In the genomic region with DNA sequence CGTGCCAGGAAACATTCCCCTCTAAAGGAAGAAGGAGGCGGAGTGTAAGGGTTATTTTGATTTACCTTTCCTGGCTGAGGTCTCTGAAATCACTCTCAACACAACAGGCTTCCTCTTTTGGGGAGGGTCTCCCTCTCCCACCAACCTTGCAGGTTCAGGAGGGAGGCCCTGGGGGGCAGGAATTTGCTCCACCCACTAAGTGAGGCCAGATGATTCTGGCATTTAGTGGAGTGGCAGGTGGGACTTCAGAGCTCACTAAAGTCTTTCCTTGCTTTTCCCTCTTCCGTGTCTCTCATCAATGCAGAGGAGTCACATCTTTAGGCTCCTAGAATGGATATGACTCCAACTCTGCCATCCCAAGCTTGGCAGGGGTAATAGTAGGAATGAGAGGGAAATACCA, we compare ENCODE assay signal across 15 cellular contexts.
A peak's percentile ranks its signal among the peaks of the same experiment; 100 is the strongest.
DNase-seq lines count a peak whose midpoint lies in the region; ATAC-seq and TF ChIP-seq lines count a peak whose summit lies in the region.
"Had no signal": no experiment of that assay in that cellular context is flagged by ENCODE, and none has a peak within 500 bp of the region (broad histone marks: within the 10 kb centered on the region; RNA-seq: fewer than 3 reads in every experiment).

No MANE protein-coding gene starts in this region.

- no peaks in the 10 kb centered on the region for H3F3A ChIP-seq in GM23338 (replicated peaks; ENCODE audit: low read depth)
- H3F3A ChIP-seq in SU-DHL-6 (ENCODE audit: insufficient read depth): peaks cover 52% of the 10 kb centered on the region

- H3K9me3 Mint-ChIP-seq in GM23338 (no peaks in the 10 kb centered on the region), natural killer cell (no peaks in the 10 kb centered on the region)
- H3K9me3 Mint-ChIP-seq: central memory CD8-positive, alpha-beta T cell had no signal

- H4K20me1 ChIP-seq in GM23338 (replicated peaks; ENCODE audit: insufficient read depth) (no peaks in the 10 kb centered on the region), SU-DHL-6 (ENCODE audit: low read depth, low read length) (no peaks in the 10 kb centered on the region), fibroblast of lung (ENCODE audit: control insufficient read depth, extremely low read depth, insufficient read depth, low read length) (no peaks in the 10 kb centered on the region), Karpas-422 (ENCODE audit: insufficient read depth, low read depth, low read length) (no peaks in the 10 kb centered on the region)

- H2AFZ ChIP-seq in GM23338: peak overlapping the region; percentile 93
- no peak overlapping the region for H2AFZ ChIP-seq in SU-DHL-6 (ENCODE audit: low read depth, low read length, severe bottlenecking)
- H2AFZ ChIP-seq in fibroblast of lung (ENCODE audit: low read length): no peak overlapping the region
- H2AFZ ChIP-seq in Karpas-422 (ENCODE audit: low read length): no peak overlapping the region

- no peaks in the 10 kb centered on the region for H3K9me3 ChIP-seq in SU-DHL-6 (ENCODE audit: insufficient read depth, low read length)
- H3K9me3 ChIP-seq in fibroblast of lung (ENCODE audit: control insufficient read depth, insufficient read depth, low read depth, low read length): no peaks in the 10 kb centered on the region
- H3K9me3 ChIP-seq in skeletal muscle tissue (ENCODE audit: control insufficient read depth in 3 of 3, low read length in 3 of 3): no peaks in the 10 kb centered on the region
- 0 out of 2 replicates have a peak, but pooled peaks cover 3% of the 10 kb centered on the region for H3K9me3 ChIP-seq in Karpas-422 (ENCODE audit: low read length)

- H3K9me2 ChIP-seq in GM23338 (ENCODE audit: insufficient read depth) (no peaks in the 10 kb centered on the region), SU-DHL-6 (replicated peaks; ENCODE audit: insufficient read depth, low read length) (no peaks in the 10 kb centered on the region), Karpas-422 (replicated peaks; ENCODE audit: insufficient read depth, low read length) (no peaks in the 10 kb centered on the region)

- H3K36me3 ChIP-seq in GM23338 (ENCODE audit: insufficient read depth) (no peaks in the 10 kb centered on the region), SU-DHL-6 (ENCODE audit: low read length) (no peaks in the 10 kb centered on the region), fibroblast of lung (ENCODE audit: control insufficient read depth, insufficient read depth, low read length) (no peaks in the 10 kb centered on the region), skeletal muscle tissue (ENCODE audit: control insufficient read depth in 3 of 3, insufficient read depth in 3 of 3, low read length in 3 of 3) (no peaks in the 10 kb centered on the region), Karpas-422 (ENCODE audit: insufficient read depth, low read length) (no peaks in the 10 kb centered on the region)

- H3K4me2 ChIP-seq in GM23338 (0 out of 2 replicates have a peak overlapping the region, but pooled peaks have one; percentile 6), SU-DHL-6 (ENCODE audit: low read depth, low read length, poor library complexity, severe bottlenecking) (no peak overlapping the region), fibroblast of lung (ENCODE audit: extremely low read depth, insufficient read depth, low read length) (no peak overlapping the region), Karpas-422 (ENCODE audit: low read depth, low read length, poor library complexity, severe bottlenecking) (no peak overlapping the region)

- no peak overlapping the region for H3K9ac ChIP-seq in SU-DHL-6 (ENCODE audit: low read length)
- H3K9ac ChIP-seq in fibroblast of lung (ENCODE audit: insufficient read depth, low read length): no peak overlapping the region
- no peak overlapping the region for H3K9ac ChIP-seq in skeletal muscle tissue (ENCODE audit: low read depth in 1 of 3, low read length in 3 of 3)
- H3K9ac ChIP-seq in Karpas-422 (ENCODE audit: low read length): no peak overlapping the region

- DNase-seq in GM23338 (ENCODE audit: low spot score) (no peak), fibroblast of lung (ENCODE audit: low read depth in 2 of 2) (no peak), Karpas-422 (no peak), natural killer cell (no peak), putamen (ENCODE audit: low spot score) (no peak), NCI-H2171 treated with DMSO at 0.1 percent for 48 hours (lab: John Stamatoyannopoulos, UW) (no peak)
- DNase-seq: DMS53; head of caudate nucleus; NCI-H2081 treated with DMSO at 0.1 percent for 48 hours; NCI-H69; stimulated activated CD4-positive, alpha-beta T cell treated with anti-CD3 and anti-CD28 coated beads, Interleukin-4, amount 100 ng/mL, for 24 hours had no signal

- no peak overlapping the region for H3K4me3 Mint-ChIP-seq in GM23338
- H3K4me3 Mint-ChIP-seq in natural killer cell: no peak overlapping the region
- H3K4me3 Mint-ChIP-seq: central memory CD8-positive, alpha-beta T cell had no signal

- no peak for TF ChIP-seq CTCF in GM23338 (conservative IDR thresholded peaks at IDR 0.05; ENCODE audit: low read depth in 2 of 2)
- TF ChIP-seq CTCF in SU-DHL-6 (IDR thresholded peaks at IDR 0.05; ENCODE audit: insufficient read depth, low read length, poor library complexity, severe bottlenecking): no peak
- no peak for TF ChIP-seq CTCF in fibroblast of lung (conservative IDR thresholded peaks at IDR 0.05 in 1 of 2, IDR thresholded peaks at IDR 0.05 in 1 of 2; ENCODE audit: low read depth in 1 of 2, low read length in 2 of 2)
- no peak for TF ChIP-seq CTCF in natural killer cell (IDR thresholded peaks at IDR 0.05)

- peaks cover 40% of the 10 kb centered on the region for H3K4me1 Mint-ChIP-seq in GM23338
- peaks cover 28 to 34% of the 10 kb centered on the region in 2 donors for H3K4me1 Mint-ChIP-seq in natural killer cell

- H3K79me2 ChIP-seq in GM23338 (replicated peaks; ENCODE audit: insufficient read depth) (no peaks in the 10 kb centered on the region), SU-DHL-6 (ENCODE audit: insufficient read depth, low read length) (no peaks in the 10 kb centered on the region), fibroblast of lung (ENCODE audit: control insufficient read depth, insufficient read depth, low read length) (no peaks in the 10 kb centered on the region), Karpas-422 (ENCODE audit: low read length) (no peaks in the 10 kb centered on the region)

- intact Hi-C loops in natural killer cell (cut with micrococcal nuclease): no loop called here

- H3K27ac ChIP-seq in GM23338 (ENCODE audit: low read depth) (peak overlapping the region; percentile 7; the same call in 1 of the 2 replicates), SU-DHL-6 (ENCODE audit: low read depth, low read length) (peak overlapping the region; percentile 90), fibroblast of lung (ENCODE audit: insufficient read depth, low read length) (peak overlapping the region; percentile 49), skeletal muscle tissue (ENCODE audit: low read depth, low read length) (peak overlapping the region; percentile 36), Karpas-422 (ENCODE audit: low read length) (no peak overlapping the region)

- ATAC-seq in GM23338: no peak; the same call in 1 of the 3 replicates
- ATAC-seq in natural killer cell: no peak
- ATAC-seq: activated naive CD4-positive, alpha-beta T cell treated with anti-CD3 and anti-CD28 coated beads, Interleukin-2, amount 50 U/mL, for 72 hours had no signal

- H3K27me3 ChIP-seq in GM23338 (ENCODE audit: insufficient read depth): no peaks in the 10 kb centered on the region
- H3K27me3 ChIP-seq in SU-DHL-6 (ENCODE audit: low read length): no peaks in the 10 kb centered on the region
- no peaks in the 10 kb centered on the region for H3K27me3 ChIP-seq in fibroblast of lung (ENCODE audit: control insufficient read depth, insufficient read depth, low read length)
- H3K27me3 ChIP-seq in skeletal muscle tissue (ENCODE audit: control insufficient read depth in 3 of 3, insufficient read depth in 3 of 3, low read length in 3 of 3): no peaks in the 10 kb centered on the region
- H3K27me3 ChIP-seq in Karpas-422 (ENCODE audit: low read length): no peaks in the 10 kb centered on the region

- H3K36me3 Mint-ChIP-seq in GM23338 (ENCODE audit: low read depth) (no peaks in the 10 kb centered on the region), natural killer cell (no peaks in the 10 kb centered on the region)

- no peak overlapping the region for H3K4me3 ChIP-seq in GM23338
- no peak overlapping the region for H3K4me3 ChIP-seq in SU-DHL-6 (ENCODE audit: insufficient read depth, low read length, poor library complexity, severe bottlenecking)
- no peak overlapping the region for H3K4me3 ChIP-seq in fibroblast of lung (replicated peaks in 1 of 4; ENCODE audit: control extremely low read depth in 1 of 4, insufficient read depth in 1 of 4, low read depth in 3 of 4, low read length in 4 of 4)
- H3K4me3 ChIP-seq in skeletal muscle tissue (ENCODE audit: low read length in 3 of 3): no peak overlapping the region
- no peak overlapping the region for H3K4me3 ChIP-seq in Karpas-422 (ENCODE audit: low read length)

- peaks cover 38% of the 10 kb centered on the region for H3K4me1 ChIP-seq in GM23338 (ENCODE audit: insufficient read depth)
- H3K4me1 ChIP-seq in fibroblast of lung (ENCODE audit: control insufficient read depth, extremely low read depth, insufficient read depth, low read length): peaks cover 19% of the 10 kb centered on the region
- peaks cover 11 to 17% (median 14%) of the 10 kb centered on the region in 3 donors for H3K4me1 ChIP-seq in skeletal muscle tissue (ENCODE audit: control insufficient read depth in 3 of 3, insufficient read depth in 3 of 3, low read length in 3 of 3)
- peaks cover 4% of the 10 kb centered on the region; the same call in 1 of the 2 replicates for H3K4me1 ChIP-seq in Karpas-422 (ENCODE audit: low read length)

- H3K27me3 Mint-ChIP-seq in GM23338 (ENCODE audit: insufficient read depth, low read depth, poor library complexity): peaks cover 2% of the 10 kb centered on the region
- H3K27me3 Mint-ChIP-seq in natural killer cell (ENCODE audit: low read depth in 2 of 2): no peaks in the 10 kb centered on the region
- H3K27me3 Mint-ChIP-seq: central memory CD8-positive, alpha-beta T cell had no signal

- H3K27ac Mint-ChIP-seq in GM23338 (no peak overlapping the region), natural killer cell (no peak overlapping the region)

TF ChIP-seq in GM23338, 12 proteins besides CTCF, POLR2A, EP300 and RAD21 (continues in another document):
- no peak for TF ChIP-seq CREB1 (CRISPR knock-in tag; IDR thresholded peaks at IDR 0.05; ENCODE audit: low read depth)
- no peak for TF ChIP-seq ZNF331 (CRISPR knock-in tag; IDR thresholded peaks at IDR 0.05; ENCODE audit: low read depth)
- no peak for TF ChIP-seq EZH2phosphoT487 (IDR thresholded peaks at IDR 0.05; ENCODE audit: unreplicated experiment)
- no peak for TF ChIP-seq JUNB (IDR thresholded peaks at IDR 0.05; ENCODE audit: unreplicated experiment)
- no peak for TF ChIP-seq POLR2AphosphoS5 (IDR thresholded peaks at IDR 0.05; ENCODE audit: low read depth)
- no peak for TF ChIP-seq STAT1 (IDR thresholded peaks at IDR 0.05; ENCODE audit: unreplicated experiment)
- TF ChIP-seq ZNF114 (CRISPR knock-in tag; IDR thresholded peaks at IDR 0.05): no peak
